ENCODE assay signal across 8 cellular contexts in the genomic region with DNA sequence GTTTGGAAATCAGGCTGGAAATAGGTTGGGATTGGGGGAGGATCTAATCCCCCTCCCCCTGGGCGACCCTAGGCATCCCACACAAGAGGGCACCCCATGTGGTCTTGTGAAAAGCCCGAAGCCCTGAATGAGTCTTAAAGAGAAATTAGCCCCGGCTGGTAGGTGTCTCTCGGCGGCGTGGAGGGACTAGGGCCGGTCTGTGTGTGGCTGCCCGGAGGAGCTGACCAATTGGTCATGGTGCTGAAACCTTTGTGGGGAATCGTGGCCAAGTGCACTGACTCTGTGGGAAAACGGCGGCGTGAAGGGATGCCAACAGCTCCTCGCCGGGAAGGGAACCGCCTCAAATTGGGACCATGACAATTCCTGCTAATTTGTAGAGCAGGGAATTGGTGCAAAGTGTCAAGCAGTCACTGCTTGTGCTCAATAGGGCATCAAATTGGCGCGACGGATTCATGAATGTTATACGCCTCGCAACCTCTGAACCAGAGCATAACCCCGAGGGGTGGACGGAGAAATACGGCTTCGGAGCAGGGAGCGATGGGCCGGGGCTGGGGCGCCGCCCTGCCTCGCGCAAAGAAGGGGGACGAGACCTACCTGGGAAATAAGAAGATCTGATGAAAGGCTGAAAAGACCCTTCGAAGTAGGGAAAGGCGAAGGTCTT. TPM values are rescaled to one million over a fixed set of nuclear protein-coding genes. Genes with fewer than 3 reads are reported as not detected.
DNase-seq lines count a peak whose midpoint lies in the region; ATAC-seq, FAIRE-seq and TF ChIP-seq lines count a peak whose summit lies in the region.

No MANE protein-coding gene starts in this region.

- POLR2A ChIA-PET in A549 (lab: Yijun Ruan, JAX) (no interaction called here), HEK293T (lab: Yijun Ruan, JAX) (no interaction called here)

- H3K4me1 ChIP-seq in A549 = peaks cover 13% of the 10 kb centered on the region; the same call in 2 of the 3 replicates

- H3K4me3 ChIP-seq in A549 = no peak overlapping the region
- no peak overlapping the region for H3K4me3 ChIP-seq in astrocyte of the cerebellum (ENCODE audit: low read depth, low read length)

- no peaks in the 10 kb centered on the region for H3K9me3 ChIP-seq in A549

- no peak for FAIRE-seq in A549 (lab: Jason Lieb, UNC)

- TF ChIP-seq RAD21 in A549 (conservative IDR thresholded peaks at IDR 0.05 in 1 of 2, IDR thresholded peaks at IDR 0.05 in 1 of 2) = no peak

- H3K4me2 ChIP-seq in A549 = no peak overlapping the region

- DNase-seq in A549 (ENCODE audit: low read depth in 1 of 2, low spot score in 1 of 2) = peak in 1 of 2 experiments; percentile 28
- DNase-seq in HEK293T (ENCODE audit: extremely low spot score) = peak; percentile 62
- peak; percentile 57 for DNase-seq in astrocyte of the cerebellum (ENCODE audit: low read depth)
- peak; percentile 90 for DNase-seq in islet precursor cell
- peak in 25 of 49 donors; percentile 1 to 39 (median 12) for DNase-seq in substantia nigra (lab: John Stamatoyannopoulos, UW)
- no peak for DNase-seq in stimulated activated CD4-positive, alpha-beta T cell treated with anti-CD3 and anti-CD28 coated beads, Interleukin-2, amount 100 ng/mL, for 24 hours
- no peak for DNase-seq in DMS79 (lab: John Stamatoyannopoulos, UW)

- WGBS in A549 (ENCODE audit: missing lambda C conversion rate) = 42% methylated on average over 32 of the region's 33 CpGs

- no peak for TF ChIP-seq EP300 in A549 (IDR thresholded peaks at IDR 0.05)

- CTCF ChIA-PET in A549 (lab: Yijun Ruan, JAX) = interaction anchor here (0.9 to 1.4 kb wide), 3 partner anchors 26 to 594 kb away, joined by 3 read pairs; no protein-coding TSS in a partner anchor
- CTCF ChIA-PET in HEK293T (lab: Yijun Ruan, JAX) = no interaction called here

- H3K27ac ChIP-seq in A549 (no peak overlapping the region), substantia nigra (ENCODE audit: low read depth, low read length, poor library complexity, severe bottlenecking) (no peak overlapping the region)

- ATAC-seq in A549 = peak; percentile 67 to 68; a peak in 5 of 6 replicates
- no peak for ATAC-seq in GM21423 (IDR thresholded peaks at IDR 0.05; ENCODE audit: unreplicated experiment)

- no peak for TF ChIP-seq POLR2A in A549 (IDR thresholded peaks at IDR 0.05; ENCODE audit: low read length)

- no peak for TF ChIP-seq CTCF in A549 (IDR thresholded peaks at IDR 0.05)
- TF ChIP-seq CTCF in astrocyte of the cerebellum (IDR thresholded peaks at IDR 0.05; ENCODE audit: low read depth, low read length, missing control alignments) = no peak

- in situ Hi-C loops in astrocyte of the cerebellum (cut with HindIII; ENCODE audit: low sequenced_read_pairs) = no loop called here

TF ChIP-seq in A549, 52 proteins besides CTCF, POLR2A, EP300 and RAD21 (continues in another document):
- TF ChIP-seq HOXB13 (CRISPR knock-in tag; IDR thresholded peaks at IDR 0.05; ENCODE audit: low read depth) = no peak
- TF ChIP-seq, protein P1, sequence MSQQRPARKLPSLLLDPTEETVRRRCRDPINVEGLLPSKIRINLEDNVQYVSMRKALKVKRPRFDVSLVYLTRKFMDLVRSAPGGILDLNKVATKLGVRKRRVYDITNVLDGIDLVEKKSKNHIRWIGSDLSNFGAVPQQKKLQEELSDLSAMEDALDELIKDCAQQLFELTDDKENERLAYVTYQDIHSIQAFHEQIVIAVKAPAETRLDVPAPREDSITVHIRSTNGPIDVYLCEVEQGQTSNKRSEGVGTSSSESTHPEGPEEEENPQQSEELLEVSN (IDR thresholded peaks at IDR 0.05; ENCODE audit: borderline replicate concordance, low read depth) = no peak
- no peak for TF ChIP-seq ZC3H11A (IDR thresholded peaks at IDR 0.05)
- TF ChIP-seq, protein P2, sequence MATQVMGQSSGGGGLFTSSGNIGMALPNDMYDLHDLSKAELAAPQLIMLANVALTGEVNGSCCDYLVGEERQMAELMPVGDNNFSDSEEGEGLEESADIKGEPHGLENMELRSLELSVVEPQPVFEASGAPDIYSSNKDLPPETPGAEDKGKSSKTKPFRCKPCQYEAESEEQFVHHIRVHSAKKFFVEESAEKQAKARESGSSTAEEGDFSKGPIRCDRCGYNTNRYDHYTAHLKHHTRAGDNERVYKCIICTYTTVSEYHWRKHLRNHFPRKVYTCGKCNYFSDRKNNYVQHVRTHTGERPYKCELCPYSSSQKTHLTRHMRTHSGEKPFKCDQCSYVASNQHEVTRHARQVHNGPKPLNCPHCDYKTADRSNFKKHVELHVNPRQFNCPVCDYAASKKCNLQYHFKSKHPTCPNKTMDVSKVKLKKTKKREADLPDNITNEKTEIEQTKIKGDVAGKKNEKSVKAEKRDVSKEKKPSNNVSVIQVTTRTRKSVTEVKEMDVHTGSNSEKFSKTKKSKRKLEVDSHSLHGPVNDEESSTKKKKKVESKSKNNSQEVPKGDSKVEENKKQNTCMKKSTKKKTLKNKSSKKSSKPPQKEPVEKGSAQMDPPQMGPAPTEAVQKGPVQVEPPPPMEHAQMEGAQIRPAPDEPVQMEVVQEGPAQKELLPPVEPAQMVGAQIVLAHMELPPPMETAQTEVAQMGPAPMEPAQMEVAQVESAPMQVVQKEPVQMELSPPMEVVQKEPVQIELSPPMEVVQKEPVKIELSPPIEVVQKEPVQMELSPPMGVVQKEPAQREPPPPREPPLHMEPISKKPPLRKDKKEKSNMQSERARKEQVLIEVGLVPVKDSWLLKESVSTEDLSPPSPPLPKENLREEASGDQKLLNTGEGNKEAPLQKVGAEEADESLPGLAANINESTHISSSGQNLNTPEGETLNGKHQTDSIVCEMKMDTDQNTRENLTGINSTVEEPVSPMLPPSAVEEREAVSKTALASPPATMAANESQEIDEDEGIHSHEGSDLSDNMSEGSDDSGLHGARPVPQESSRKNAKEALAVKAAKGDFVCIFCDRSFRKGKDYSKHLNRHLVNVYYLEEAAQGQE (IDR thresholded peaks at IDR 0.05) = peak; percentile 90
- TF ChIP-seq, protein P3, sequence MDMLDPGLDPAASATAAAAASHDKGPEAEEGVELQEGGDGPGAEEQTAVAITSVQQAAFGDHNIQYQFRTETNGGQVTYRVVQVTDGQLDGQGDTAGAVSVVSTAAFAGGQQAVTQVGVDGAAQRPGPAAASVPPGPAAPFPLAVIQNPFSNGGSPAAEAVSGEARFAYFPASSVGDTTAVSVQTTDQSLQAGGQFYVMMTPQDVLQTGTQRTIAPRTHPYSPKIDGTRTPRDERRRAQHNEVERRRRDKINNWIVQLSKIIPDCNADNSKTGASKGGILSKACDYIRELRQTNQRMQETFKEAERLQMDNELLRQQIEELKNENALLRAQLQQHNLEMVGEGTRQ (IDR thresholded peaks at IDR 0.05) = no peak
- TF ChIP-seq BHLHE40 (IDR thresholded peaks at IDR 0.05; ENCODE audit: low read depth, low read length) = no peak
- no peak for TF ChIP-seq CBX8 (IDR thresholded peaks at IDR 0.05)

TF ChIP-seq in HEK293T, 16 proteins besides CTCF, POLR2A, EP300 and RAD21:
- no peak for TF ChIP-seq SUZ12 (IDR thresholded peaks at IDR 0.05)
- no peak for TF ChIP-seq L3MBTL2 (conservative IDR thresholded peaks at IDR 0.05)
- no peak for TF ChIP-seq LEF1 (IDR thresholded peaks at IDR 0.05; ENCODE audit: borderline replicate concordance)
- TF ChIP-seq SP1 (IDR thresholded peaks at IDR 0.05) = no peak
- TF ChIP-seq, protein P4, sequence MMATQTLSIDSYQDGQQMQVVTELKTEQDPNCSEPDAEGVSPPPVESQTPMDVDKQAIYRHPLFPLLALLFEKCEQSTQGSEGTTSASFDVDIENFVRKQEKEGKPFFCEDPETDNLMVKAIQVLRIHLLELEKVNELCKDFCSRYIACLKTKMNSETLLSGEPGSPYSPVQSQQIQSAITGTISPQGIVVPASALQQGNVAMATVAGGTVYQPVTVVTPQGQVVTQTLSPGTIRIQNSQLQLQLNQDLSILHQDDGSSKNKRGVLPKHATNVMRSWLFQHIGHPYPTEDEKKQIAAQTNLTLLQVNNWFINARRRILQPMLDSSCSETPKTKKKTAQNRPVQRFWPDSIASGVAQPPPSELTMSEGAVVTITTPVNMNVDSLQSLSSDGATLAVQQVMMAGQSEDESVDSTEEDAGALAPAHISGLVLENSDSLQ (IDR thresholded peaks at IDR 0.05) = no peak
- TF ChIP-seq CTBP1 (IDR thresholded peaks at IDR 0.05; ENCODE audit: borderline replicate concordance) = no peak
- TF ChIP-seq ELF4 (IDR thresholded peaks at IDR 0.05) = no peak
TF ChIP-seq in HEK293T: peak in this region for 0.

RNA-seq across cellular contexts. Expression of a gene that starts 1.5 kb away (rescaled TPM):
- polyA plus RNA-seq in A549 (2011; rRNA removed) (not detected in 2 replicates), A549 (2017; fragmentation: RNase III; extraction: RNeasy Plus Mini Kit Qiagen cat#74134 plus additional on column Dnase treatment) (not detected in 3 replicates)
- not detected in 2 replicates for polyA plus RNA-seq in A549 (2012; cell fraction: cytosol; rRNA removed)
- not detected in 2 replicates for polyA plus RNA-seq in A549 (2012; cell fraction: nucleus; rRNA removed)
- polyA minus RNA-seq in A549 (2011; rRNA and poly(A)+ RNA removed) = not detected in 2 replicates

Comparison
In these comparisons a context has a peak if more than half of its experiments do, and no peak if none do; other contexts are left out.
1. DNase-seq: peak in HEK293T (single experiment), astrocyte of the cerebellum (single experiment), islet precursor cell (single experiment) and substantia nigra (25 of 49); none in stimulated activated CD4-positive, alpha-beta T cell treated with anti-CD3 and anti-CD28 coated beads, Interleukin-2, amount 100 ng/mL, for 24 hours (0 of 2) and DMS79 (single experiment).